In genomic region chr1:25343872-25344271, GRCh38 we compare ENCODE assay signal across 12 cellular contexts. TPM values are rescaled to one million over a fixed set of nuclear protein-coding genes. Genes with fewer than 3 reads are reported as not detected.
DNase-seq lines count a peak whose midpoint lies in the region; ATAC-seq and TF ChIP-seq lines count a peak whose summit lies in the region.
"Had no signal": no experiment of that assay in that cellular context is flagged by ENCODE, and none has a peak within 500 bp of the region (broad histone marks: within the 10 kb centered on the region; RNA-seq: fewer than 3 reads in every experiment).

No MANE protein-coding gene starts in this region.

- H3K9me3 ChIP-seq in mammary epithelial cell (replicated peaks; ENCODE audit: insufficient read depth, low read length), result no peaks in the 10 kb centered on the region
- H3K9me3 ChIP-seq: thoracic aorta had no signal

- peak overlapping the region; percentile 13 for H3K27ac ChIP-seq in mammary epithelial cell (ENCODE audit: insufficient read depth, low read depth, low read length)
- H3K27ac ChIP-seq: thoracic aorta, WERI-Rb-1 had no signal

- DNase-seq in DMS 273 (lab: John Stamatoyannopoulos, UW; ENCODE audit: unreplicated experiment) (peak; percentile 59), LHCN-M2 (ENCODE audit: low read depth) (peak; percentile 96), mammary epithelial cell (peak; percentile 61), non-pigmented ciliary epithelial cell (ENCODE audit: low read depth) (peak; percentile 50), NCI-H1105 (lab: John Stamatoyannopoulos, UW) (no peak), NCI-H1436 treated with DMSO at 0.1 percent for 48 hours (lab: John Stamatoyannopoulos, UW) (no peak)
- DNase-seq: head of caudate nucleus, KBM-7, WERI-Rb-1 had no signal

- H3K79me2 ChIP-seq in mammary epithelial cell (ENCODE audit: insufficient read depth, low read length), result peaks cover 68% of the 10 kb centered on the region

- no peak for TF ChIP-seq CTCF in mammary epithelial cell (conservative IDR thresholded peaks at IDR 0.05 in 1 of 2, IDR thresholded peaks at IDR 0.05 in 1 of 2; ENCODE audit: extremely low read depth in 1 of 2, insufficient read depth in 1 of 2, low read depth in 1 of 2, low read length in 2 of 2)

- WGBS in mammary epithelial cell (ENCODE audit: low coverage, missing lambda C conversion rate), result 0% methylated on average over 4 of the region's 4 CpGs

- CTCF ChIA-PET in mammary epithelial cell (lab: Charles Lee; ENCODE audit: low non-redundant PET), result interaction anchor here (0.6 kb wide), 1 partner anchor 1533 kb away, joined by 6 read pairs; no protein-coding TSS in a partner anchor

- H3K4me1 ChIP-seq in mammary epithelial cell (ENCODE audit: insufficient read depth, low read length), result peaks cover 25% of the 10 kb centered on the region

- no peak overlapping the region for H2AFZ ChIP-seq in mammary epithelial cell (ENCODE audit: low read depth, low read length)

- dilution Hi-C loops in mammary epithelial cell (cut with HindIII; ENCODE audit: low sequenced_read_pairs), result loop anchor here (5.0 to 10.0 kb wide), 2 partner anchors 83 to 119 kb away; no protein-coding TSS in a partner anchor

- no peak overlapping the region for H3K4me3 ChIP-seq in mammary epithelial cell (replicated peaks in 1 of 3; ENCODE audit: insufficient read depth in 1 of 3, low read depth in 2 of 3, low read length in 3 of 3)
- H3K4me3 ChIP-seq: thoracic aorta had no signal

- H4K20me1 ChIP-seq in mammary epithelial cell (ENCODE audit: insufficient read depth, low read length), result no peaks in the 10 kb centered on the region

- no peak overlapping the region for H3K9ac ChIP-seq in mammary epithelial cell (ENCODE audit: insufficient read depth, low read length)

- in situ Hi-C loops in mammary epithelial cell (cut with MboI; ENCODE audit: low sequenced_read_pairs in 2 of 2), result loop anchor here in 1 of 2 donors (10.0 kb wide), 1 partner anchor 99 kb away; the partner anchor contains the start of gene RSRP1

- no peaks in the 10 kb centered on the region for H3K27me3 ChIP-seq in mammary epithelial cell (ENCODE audit: insufficient read depth, low read length)

- ATAC-seq in GM18861 (IDR thresholded peaks at IDR 0.05; ENCODE audit: unreplicated experiment) (no peak), GM21717 (IDR thresholded peaks at IDR 0.05; ENCODE audit: unreplicated experiment) (no peak)

- H3K36me3 ChIP-seq in mammary epithelial cell (ENCODE audit: insufficient read depth, low read length), result peaks cover 12% of the 10 kb centered on the region

- peak overlapping the region; percentile 3 for H3K4me2 ChIP-seq in mammary epithelial cell (ENCODE audit: insufficient read depth, low read depth, low read length)

- no TSS peak for BruUV-seq in mammary epithelial cell (replicated peaks; lab: Mats Ljungman, UMichigan)

- intact Hi-C loops in mammary epithelial cell (cut with micrococcal nuclease), result no loop called here

RNA-seq across cellular contexts. Expression of gene TMEM50A, which starts 5.7 kb away (rescaled TPM):
- total RNA-seq in LHCN-M2 (2014; rRNA removed) (83.0 and 94.0 TPM in 2 replicates), mammary epithelial cell (100 to 1,000 TPM in 1 of 2 donors, 10 to 100 TPM in 1; 94.1 to 102 TPM)
- polyA plus RNA-seq in LHCN-M2 (2012), result 144 TPM
- 60.7 TPM for polyA plus RNA-seq in mammary epithelial cell
- 72.8 TPM for polyA minus RNA-seq in mammary epithelial cell

Comparison
In these comparisons a context has a peak if more than half of its experiments do, and no peak if none do; other contexts are left out.
1. DNase-seq: peak in DMS 273 (single experiment), LHCN-M2 (single experiment), mammary epithelial cell (single experiment) and non-pigmented ciliary epithelial cell (single experiment); none in NCI-H1105 (single experiment) and NCI-H1436 treated with DMSO at 0.1 percent for 48 hours (single experiment).